In the genomic region with DNA sequence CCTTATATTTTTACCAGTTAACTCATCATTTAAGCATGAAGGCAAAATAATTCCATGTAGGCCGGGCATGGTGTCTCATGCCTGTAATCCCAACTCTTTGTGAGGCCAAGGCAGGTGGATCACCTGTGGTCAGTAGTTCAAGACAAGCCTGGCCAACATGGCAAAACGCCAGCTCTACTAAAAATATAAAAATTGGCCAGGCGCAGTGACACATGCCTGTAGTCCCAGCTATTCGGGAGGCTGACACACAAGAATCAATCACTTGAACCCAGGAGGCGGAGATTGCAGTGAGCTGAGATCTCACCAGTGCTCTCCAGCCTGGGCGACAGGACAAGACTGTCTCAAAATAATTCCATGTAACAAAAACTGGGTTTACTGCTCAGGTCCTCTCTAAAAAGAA, we compare ENCODE assay signal across 1 cellular context.
TF ChIP-seq lines count a peak whose summit lies in the region.

No MANE protein-coding gene starts in this region.

TF ChIP-seq in endothelial cell of umbilical vein, 7 proteins besides CTCF, POLR2A, EP300 and RAD21:
- TF ChIP-seq MYC (IDR thresholded peaks at IDR 0.05; ENCODE audit: low read depth, low read length) (no peak), FOS (IDR thresholded peaks at IDR 0.05; ENCODE audit: borderline replicate concordance, insufficient read depth, low read length) (no peak), GATA2 (IDR thresholded peaks at IDR 0.05; ENCODE audit: insufficient read depth, insufficient read length, low read depth, low read length) (no peak), EZH2 (IDR thresholded peaks at IDR 0.05; ENCODE audit: borderline replicate concordance, low read depth, low read length, severe bottlenecking) (no peak), JUN (IDR thresholded peaks at IDR 0.05; ENCODE audit: borderline replicate concordance, insufficient read depth, insufficient read length, low read depth) (no peak), POLR2AphosphoS5 (IDR thresholded peaks at IDR 0.05; ENCODE audit: insufficient read depth, low read depth, low read length) (no peak)
- TF ChIP-seq, protein P1, sequence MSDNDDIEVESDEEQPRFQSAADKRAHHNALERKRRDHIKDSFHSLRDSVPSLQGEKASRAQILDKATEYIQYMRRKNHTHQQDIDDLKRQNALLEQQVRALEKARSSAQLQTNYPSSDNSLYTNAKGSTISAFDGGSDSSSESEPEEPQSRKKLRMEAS (IDR thresholded peaks at IDR 0.05; ENCODE audit: insufficient read depth, insufficient read length), result no peak
TF ChIP-seq in endothelial cell of umbilical vein: peak in this region for 0.
